Comparison of ENCODE assay signal across 1 cellular context in the genomic region with DNA sequence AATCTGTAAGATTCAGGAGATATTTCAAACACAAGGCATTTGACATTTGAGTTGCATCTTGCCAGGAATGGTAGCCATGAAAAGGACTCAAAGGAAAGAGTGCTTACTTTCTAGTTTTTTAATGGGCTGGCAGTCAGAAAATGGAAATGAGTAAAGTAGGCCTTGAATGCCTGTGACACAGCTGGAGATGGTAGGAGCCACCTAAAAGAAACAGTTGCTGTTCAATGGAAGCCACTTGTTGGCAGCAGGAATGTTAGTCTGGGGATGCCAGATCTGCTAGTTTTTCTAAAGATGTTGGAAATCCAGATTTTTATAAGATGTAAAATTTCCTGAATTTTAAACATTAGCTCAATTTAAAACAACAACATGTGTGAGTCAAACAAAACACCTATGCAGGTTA.
TF ChIP-seq lines count a peak whose summit lies in the region.

No MANE protein-coding gene starts in this region.

TF ChIP-seq in IMR-90, 13 proteins besides CTCF, POLR2A, EP300 and RAD21 (continued from another document):
- TF ChIP-seq RFX5 (IDR thresholded peaks at IDR 0.05; ENCODE audit: low read depth, low read length) (no peak), CHD1 (IDR thresholded peaks at IDR 0.05; ENCODE audit: low read depth, low read length) (no peak), BHLHE40 (IDR thresholded peaks at IDR 0.05; ENCODE audit: low read depth, low read length) (no peak), CEBPB (IDR thresholded peaks at IDR 0.05; ENCODE audit: low read depth, low read length) (no peak), MXI1 (IDR thresholded peaks at IDR 0.05; ENCODE audit: borderline replicate concordance, low read depth, low read length) (no peak), MAFK (IDR thresholded peaks at IDR 0.05; ENCODE audit: low read depth, low read length) (no peak), MAZ (IDR thresholded peaks at IDR 0.05; ENCODE audit: borderline replicate concordance, low read depth, low read length) (no peak), SMC3 (IDR thresholded peaks at IDR 0.05; ENCODE audit: low read depth, low read length) (no peak), NFE2L2 (IDR thresholded peaks at IDR 0.05; ENCODE audit: low read depth, low read length) (no peak)
